5 cellular contexts compared by ENCODE assay signal in the genomic region with DNA sequence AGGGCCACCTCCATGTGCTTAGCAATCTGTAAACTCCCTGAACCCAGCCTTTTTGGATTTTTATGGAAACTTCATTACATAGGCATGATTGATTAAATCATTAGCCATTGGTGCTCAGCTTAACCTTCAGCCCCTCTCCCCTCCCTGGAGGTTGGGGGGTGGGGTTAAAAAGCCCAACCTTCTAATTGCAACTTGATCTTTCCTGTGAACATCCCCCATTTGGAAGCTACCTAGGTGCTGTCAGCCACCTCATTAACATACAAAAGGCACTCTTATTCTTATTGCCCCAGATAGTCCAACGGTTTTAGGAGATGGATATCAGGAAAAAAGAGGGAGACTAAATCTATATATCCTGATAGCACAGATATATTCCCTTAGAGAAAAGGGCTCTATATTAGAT.
"Had no signal": no experiment of that assay in that cellular context is flagged by ENCODE, and none has a peak within 500 bp of the region (broad histone marks: within the 10 kb centered on the region; RNA-seq: fewer than 3 reads in every experiment).

No MANE protein-coding gene starts in this region.

- H3K9me3 ChIP-seq: HAP-1 had no signal

- H3K9ac ChIP-seq: GM23248 had no signal

- H3K27ac ChIP-seq: GM23248 had no signal

- H3K36me3 ChIP-seq: HAP-1 had no signal

- H3K4me3 ChIP-seq: GM23248, HAP-1, K562 had no signal

- H3K4me1 ChIP-seq: HAP-1 had no signal

- DNase-seq: GM23248, IMR-90, KG1 had no signal
